12 cellular contexts compared by ENCODE assay signal in genomic region chr2:160372010-160372356, GRCh38.
DNase-seq lines count a peak whose midpoint lies in the region; TF ChIP-seq lines count a peak whose summit lies in the region.
"Had no signal": no experiment of that assay in that cellular context is flagged by ENCODE, and none has a peak within 500 bp of the region (broad histone marks: within the 10 kb centered on the region; RNA-seq: fewer than 3 reads in every experiment).

No MANE protein-coding gene starts in this region.

- H3K4me1 ChIP-seq in A673 (ENCODE audit: insufficient read depth, low read length, poor library complexity, severe bottlenecking) (peaks cover 92% of the 10 kb centered on the region), SJSA1 (replicated peaks) (peaks cover 92% of the 10 kb centered on the region), fibroblast of lung (ENCODE audit: control insufficient read depth, extremely low read depth, insufficient read depth, low read length) (peaks cover 37% of the 10 kb centered on the region), parathyroid adenoma (peaks cover 71% of the 10 kb centered on the region), testis (peaks cover 37% of the 10 kb centered on the region)

- H3K79me2 ChIP-seq in fibroblast of lung (ENCODE audit: control insufficient read depth, insufficient read depth, low read length) (peaks cover 91% of the 10 kb centered on the region), parathyroid adenoma (peaks cover 79% of the 10 kb centered on the region)

- TF ChIP-seq CTCF in A673 (conservative IDR thresholded peaks at IDR 0.05; ENCODE audit: low read depth, low read length): no peak
- TF ChIP-seq CTCF in fibroblast of lung (conservative IDR thresholded peaks at IDR 0.05 in 1 of 2, IDR thresholded peaks at IDR 0.05 in 1 of 2; ENCODE audit: low read depth in 1 of 2, low read length in 2 of 2): no peak
- TF ChIP-seq CTCF in parathyroid adenoma (IDR thresholded peaks at IDR 0.05): no peak
- TF ChIP-seq CTCF in testis (IDR thresholded peaks at IDR 0.05): no peak

- H4K20me1 ChIP-seq in fibroblast of lung (ENCODE audit: control insufficient read depth, extremely low read depth, insufficient read depth, low read length): no peaks in the 10 kb centered on the region

- H3K36me3 ChIP-seq in A673 (ENCODE audit: insufficient read depth, low read length, poor library complexity, severe bottlenecking) (no peaks in the 10 kb centered on the region), SJSA1 (peaks cover 11% of the 10 kb centered on the region), fibroblast of lung (ENCODE audit: control insufficient read depth, insufficient read depth, low read length) (no peaks in the 10 kb centered on the region), parathyroid adenoma (ENCODE audit: control insufficient read depth, insufficient read depth, low read length) (no peaks in the 10 kb centered on the region), testis (ENCODE audit: low read depth, missing control alignments) (no peaks in the 10 kb centered on the region)

- H3K9me3 ChIP-seq in A673 (ENCODE audit: low read depth, low read length, poor library complexity, severe bottlenecking): no peaks in the 10 kb centered on the region
- H3K9me3 ChIP-seq in SJSA1 (replicated peaks): no peaks in the 10 kb centered on the region
- no peaks in the 10 kb centered on the region for H3K9me3 ChIP-seq in fibroblast of lung (ENCODE audit: control insufficient read depth, insufficient read depth, low read depth, low read length)
- H3K9me3 ChIP-seq in parathyroid adenoma (ENCODE audit: control insufficient read depth, low read length): no peaks in the 10 kb centered on the region
- H3K9me3 ChIP-seq in testis: no peaks in the 10 kb centered on the region

- no TSS peak for BruUV-seq in A673 (replicated peaks; lab: Mats Ljungman, UMichigan)

- no peak overlapping the region for H3K27ac Mint-ChIP-seq in activated CD4-positive, alpha-beta T cell treated with anti-CD3 and anti-CD28 coated beads, Interleukin-2, amount 10 ng/mL, durations not matched to agents 24 days and 14 days

- H3K4me1 Mint-ChIP-seq in activated CD4-positive, alpha-beta T cell treated with anti-CD3 and anti-CD28 coated beads, Interleukin-2, amount 10 ng/mL, durations not matched to agents 24 days and 14 days: peaks cover 50% of the 10 kb centered on the region

- peaks cover 3% of the 10 kb centered on the region for H3K36me3 Mint-ChIP-seq in activated CD4-positive, alpha-beta T cell treated with anti-CD3 and anti-CD28 coated beads, Interleukin-2, amount 10 ng/mL, durations not matched to agents 24 days and 14 days (ENCODE audit: low read depth)

- intact Hi-C loops in A673 (cut with micrococcal nuclease; ENCODE audit: unreplicated experiment) (loop anchor here (5.0 kb wide), 1 partner anchor 55 kb away; no protein-coding TSS in a partner anchor), testis (cut with DNase I; ENCODE audit: low total_unique reads) (no loop called here)
- intact Hi-C loops in activated CD4-positive, alpha-beta T cell treated with anti-CD3 and anti-CD28 coated beads, Interleukin-2, amount 10 ng/mL, durations not matched to agents 24 days and 14 days (cut with micrococcal nuclease): no loop called here

- H2AFZ ChIP-seq in fibroblast of lung (ENCODE audit: low read length) (no peak overlapping the region), parathyroid adenoma (no peak overlapping the region)

- DNase-seq in A673 (ENCODE audit: low spot score) (no peak), SJSA1 (ENCODE audit: low read depth in 1 of 2, low spot score in 2 of 2) (no peak), fibroblast of lung (ENCODE audit: low read depth in 2 of 2) (no peak), testis (no peak), NOMO-1 (lab: John Stamatoyannopoulos, UW; ENCODE audit: unreplicated experiment in 2 of 2) (no peak), NOMO-1 treated with DMSO at 0.1 percent for 48 hours (lab: John Stamatoyannopoulos, UW; ENCODE audit: unreplicated experiment) (no peak)
- no peak for DNase-seq in activated CD4-positive, alpha-beta T cell treated with anti-CD3 and anti-CD28 coated beads, Interleukin-2, amount 10 ng/mL, durations not matched to agents 24 days and 14 days
- DNase-seq: activated CD4-positive, alpha-beta T cell treated with anti-CD3 and anti-CD28 coated beads for 1 hour; activated T-cell treated with anti-CD3 and anti-CD28 coated beads, Interleukin-2, amount 50 U/mL, for 48 hours; NCI-H1105; T-cell had no signal

- H3K9me3 Mint-ChIP-seq in activated CD4-positive, alpha-beta T cell treated with anti-CD3 and anti-CD28 coated beads, Interleukin-2, amount 10 ng/mL, durations not matched to agents 24 days and 14 days: no peaks in the 10 kb centered on the region
- H3K9me3 Mint-ChIP-seq: T-cell had no signal

- CTCF ChIA-PET in A673 (lab: Charles Lee): no interaction called here

- 40 to 42% methylated on average over 1 of the region's 1 CpG for WGBS in testis, 2 donors

- peak overlapping the region; percentile 76 for H3K27ac ChIP-seq in A673 (ENCODE audit: low read depth, low read length, poor library complexity, severe bottlenecking)
- peak overlapping the region; percentile 91; the same call in 1 of the 2 replicates for H3K27ac ChIP-seq in SJSA1
- peak overlapping the region; percentile 33 for H3K27ac ChIP-seq in fibroblast of lung (ENCODE audit: insufficient read depth, low read length)
- peak overlapping the region; percentile 56 for H3K27ac ChIP-seq in parathyroid adenoma
- peak overlapping the region in 1 of 2 donors; percentile 43 for H3K27ac ChIP-seq in testis

- H3K9ac ChIP-seq in fibroblast of lung (ENCODE audit: insufficient read depth, low read length) (no peak overlapping the region), parathyroid adenoma (no peak overlapping the region)

- no peak overlapping the region for H3K4me3 Mint-ChIP-seq in activated CD4-positive, alpha-beta T cell treated with anti-CD3 and anti-CD28 coated beads, Interleukin-2, amount 10 ng/mL, durations not matched to agents 24 days and 14 days

- H3K4me3 ChIP-seq in A673 (ENCODE audit: low read depth, low read length, poor library complexity, severe bottlenecking) (no peak overlapping the region), SJSA1 (no peak overlapping the region), fibroblast of lung (replicated peaks in 1 of 4; ENCODE audit: control extremely low read depth in 1 of 4, insufficient read depth in 1 of 4, low read depth in 3 of 4, low read length in 4 of 4) (no peak overlapping the region), parathyroid adenoma (ENCODE audit: low read depth, low read length) (no peak overlapping the region), testis (no peak overlapping the region)

- H3K4me2 ChIP-seq in fibroblast of lung (ENCODE audit: extremely low read depth, insufficient read depth, low read length) (no peak overlapping the region), parathyroid adenoma (ENCODE audit: low read length) (no peak overlapping the region)

- H3K27me3 ChIP-seq in A673 (replicated peaks; ENCODE audit: insufficient read depth, low read depth, low read length, poor library complexity) (no peaks in the 10 kb centered on the region), SJSA1 (replicated peaks) (no peaks in the 10 kb centered on the region), fibroblast of lung (ENCODE audit: control insufficient read depth, insufficient read depth, low read length) (no peaks in the 10 kb centered on the region), parathyroid adenoma (ENCODE audit: control insufficient read depth, insufficient read depth, low read length) (no peaks in the 10 kb centered on the region), testis (no peaks in the 10 kb centered on the region)

- no peaks in the 10 kb centered on the region for H3K27me3 Mint-ChIP-seq in activated CD4-positive, alpha-beta T cell treated with anti-CD3 and anti-CD28 coated beads, Interleukin-2, amount 10 ng/mL, durations not matched to agents 24 days and 14 days
- H3K27me3 Mint-ChIP-seq: T-cell had no signal

- TF ChIP-seq POLR2A in testis (IDR thresholded peaks at IDR 0.05): no peak

- POLR2A ChIA-PET in A673 (lab: Charles Lee; ENCODE audit: low non-redundant PET): no interaction called here
